In the genomic region with DNA sequence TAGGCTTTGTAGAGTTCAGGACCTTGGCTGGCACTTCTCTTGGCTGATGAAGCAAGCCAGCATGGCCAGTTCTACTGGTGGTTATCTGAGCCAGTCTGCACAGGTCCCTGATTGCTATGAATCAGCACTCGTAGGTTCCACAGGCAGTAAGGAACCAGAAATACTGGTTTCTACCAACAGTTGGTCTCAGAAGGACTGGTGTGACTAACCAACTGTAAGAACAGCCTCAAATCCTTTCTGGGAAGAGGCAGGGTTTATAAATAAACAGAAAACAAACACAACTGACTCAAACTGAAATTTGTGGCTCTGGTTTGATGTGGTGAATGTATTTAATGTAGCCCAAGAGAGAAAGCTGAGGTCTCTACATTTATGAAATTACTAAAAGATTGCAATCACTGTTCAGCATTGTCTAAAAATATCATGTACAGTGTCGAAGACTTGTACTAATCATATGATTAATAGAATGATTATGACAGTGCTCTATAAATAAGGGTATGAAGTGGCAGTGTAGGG, we compare ENCODE assay signal across 8 cellular contexts. TPM values are rescaled to one million over a fixed set of nuclear protein-coding genes. Genes with fewer than 3 reads are reported as not detected.
DNase-seq lines count a peak whose midpoint lies in the region; ATAC-seq, FAIRE-seq and TF ChIP-seq lines count a peak whose summit lies in the region.

No MANE protein-coding gene starts in this region.

- FAIRE-seq in pancreas (lab: Jason Lieb, UNC), result peak; percentile 60

- H3K4ac ChIP-seq in neuronal stem cell (ENCODE audit: low read length), result no peak overlapping the region

- peak; percentile 95 for ATAC-seq in HG02852 (IDR thresholded peaks at IDR 0.05; ENCODE audit: unreplicated experiment)
- peak; percentile 93 to 99 (median 96) for ATAC-seq in pancreas

- no peak overlapping the region for H3K23ac ChIP-seq in neuronal stem cell (ENCODE audit: low read depth, low read length, poor library complexity)

- H3K27ac ChIP-seq in mammary epithelial cell (ENCODE audit: insufficient read depth, low read depth, low read length), result peak overlapping the region; percentile 65
- peak overlapping the region; percentile 46 to 92 (median 71) for H3K27ac ChIP-seq in pancreas
- H3K27ac ChIP-seq in neuronal stem cell (replicated peaks; ENCODE audit: low read length), result no peak overlapping the region

- no peak overlapping the region for H2BK15ac ChIP-seq in neuronal stem cell (ENCODE audit: low read length)

- H2AK5ac ChIP-seq in neuronal stem cell (ENCODE audit: low read depth, low read length), result no peak overlapping the region

- H3K4me2 ChIP-seq in mammary epithelial cell (ENCODE audit: insufficient read depth, low read depth, low read length) (peak overlapping the region; percentile 36), neuronal stem cell (ENCODE audit: insufficient read depth, low read length, poor library complexity, severe bottlenecking) (no peak overlapping the region)

- H3K36me3 ChIP-seq in mammary epithelial cell (ENCODE audit: insufficient read depth, low read length), result no peaks in the 10 kb centered on the region
- H3K36me3 ChIP-seq in pancreas, result no peaks in the 10 kb centered on the region
- no peaks in the 10 kb centered on the region for H3K36me3 ChIP-seq in neuronal stem cell (replicated peaks in 1 of 2; ENCODE audit: control insufficient read depth in 2 of 2, insufficient read depth in 2 of 2, low read length in 2 of 2)

- H3K9ac ChIP-seq in mammary epithelial cell (ENCODE audit: insufficient read depth, low read length) (peak overlapping the region; percentile 16), neuronal stem cell (ENCODE audit: low read depth, low read length, poor library complexity) (no peak overlapping the region)

- H3K4me3 ChIP-seq in mammary epithelial cell (replicated peaks in 1 of 3; ENCODE audit: insufficient read depth in 1 of 3, low read depth in 2 of 3, low read length in 3 of 3), result no peak overlapping the region
- no peak overlapping the region for H3K4me3 ChIP-seq in pancreas
- no peak overlapping the region for H3K4me3 ChIP-seq in neuronal stem cell (ENCODE audit: low read length in 2 of 2)

- H2BK12ac ChIP-seq in neuronal stem cell (ENCODE audit: low read length), result no peak overlapping the region

- no peaks in the 10 kb centered on the region for H3K79me1 ChIP-seq in neuronal stem cell (ENCODE audit: low read depth, low read length)

- no peak overlapping the region for H2BK120ac ChIP-seq in neuronal stem cell (ENCODE audit: low read depth, low read length)

- no peak for TF ChIP-seq CTCF in mammary epithelial cell (conservative IDR thresholded peaks at IDR 0.05 in 1 of 2, IDR thresholded peaks at IDR 0.05 in 1 of 2; ENCODE audit: extremely low read depth in 1 of 2, insufficient read depth in 1 of 2, low read depth in 1 of 2, low read length in 2 of 2)
- no peak for TF ChIP-seq CTCF in pancreas (IDR thresholded peaks at IDR 0.05)

- peaks cover 34% of the 10 kb centered on the region for H3K4me1 ChIP-seq in mammary epithelial cell (ENCODE audit: insufficient read depth, low read length)
- H3K4me1 ChIP-seq in pancreas, result peaks cover 23 to 42% (median 31%) of the 10 kb centered on the region in 3 donors
- no peaks in the 10 kb centered on the region for H3K4me1 ChIP-seq in neuronal stem cell (ENCODE audit: control insufficient read depth in 2 of 2, insufficient read depth in 1 of 2, low read depth in 1 of 2, low read length in 2 of 2)

- H3K27me3 ChIP-seq in mammary epithelial cell (ENCODE audit: insufficient read depth, low read length) (no peaks in the 10 kb centered on the region), pancreas (no peaks in the 10 kb centered on the region), neuronal stem cell (ENCODE audit: control insufficient read depth in 3 of 3, insufficient read depth in 3 of 3, low read depth in 1 of 3, low read length in 3 of 3) (peaks cover 0 to 6% (median 0%) of the 10 kb centered on the region in 3 experiments)

- H4K20me1 ChIP-seq in mammary epithelial cell (ENCODE audit: insufficient read depth, low read length), result no peaks in the 10 kb centered on the region

- intact Hi-C loops in mammary epithelial cell (cut with micrococcal nuclease) (loop anchor here (1.0 to 5.0 kb wide), 3 partner anchors 44 to 203 kb away; a partner anchor contains a TSS), pancreas (cut with DNase I) (no loop called here)

- WGBS in mammary epithelial cell (ENCODE audit: low coverage, missing lambda C conversion rate), result 0% methylated on average over 2 of the region's 2 CpGs
- 10 to 13% methylated on average over 2 of the region's 2 CpGs for WGBS in pancreas, 2 donors
- no CpG with 5 or more reads among the region's 2 CpGs for WGBS in neuronal stem cell (ENCODE audit: extremely low coverage in 2 of 2, insufficient read length in 2 of 2, insufficient replicate concordance in 1 of 2), 2 donors

- no peak overlapping the region for H2BK5ac ChIP-seq in neuronal stem cell (ENCODE audit: low read length)

- H4K91ac ChIP-seq in neuronal stem cell (ENCODE audit: low read depth, low read length, poor library complexity), result no peak overlapping the region

- no TSS peak for BruUV-seq in mammary epithelial cell (replicated peaks; lab: Mats Ljungman, UMichigan)

- no peak overlapping the region for H3K18ac ChIP-seq in neuronal stem cell (ENCODE audit: low read length)

- peak; percentile 54 for DNase-seq in stimulated activated CD4-positive, alpha-beta T cell treated with anti-CD3 and anti-CD28 coated beads, Interleukin-1b, Interleukin-23, amount 100 ng/mL, for 48 hours
- DNase-seq in stimulated activated CD4-positive, alpha-beta T cell treated with anti-CD3 and anti-CD28 coated beads, Interleukin-4, amount 100 ng/mL, for 1 hour, result no peak
- DNase-seq in NCI-H345 treated with DMSO at 0.1 percent for 48 hours (lab: John Stamatoyannopoulos, UW; ENCODE audit: unreplicated experiment) (peak; percentile 5), mammary epithelial cell (peak; percentile 99), pancreas (peak in 4 of 6 donors; percentile 68 to 87 (median 81)), neuronal stem cell (ENCODE audit: low spot score) (no peak), ecto neural progenitor cell (ENCODE audit: low spot score) (no peak)

- in situ Hi-C loops in mammary epithelial cell (cut with MboI; ENCODE audit: low sequenced_read_pairs in 2 of 2), result no loop called here

- CTCF ChIA-PET in mammary epithelial cell (lab: Charles Lee; ENCODE audit: low non-redundant PET), result interaction anchor here (0.6 kb wide), 1 partner anchor 232 kb away, joined by 3 read pairs; no protein-coding TSS in a partner anchor

- dilution Hi-C loops in mammary epithelial cell (cut with HindIII; ENCODE audit: low sequenced_read_pairs), result loop anchor here (5.0 kb wide), 1 partner anchor 47 kb away; no protein-coding TSS in a partner anchor

- no peak overlapping the region for H2AFZ ChIP-seq in mammary epithelial cell (ENCODE audit: low read depth, low read length)
- H2AFZ ChIP-seq in neuronal stem cell (ENCODE audit: low read length), result no peak overlapping the region

- no peak overlapping the region for H3K14ac ChIP-seq in neuronal stem cell (ENCODE audit: low read length)

- H3K79me2 ChIP-seq in mammary epithelial cell (ENCODE audit: insufficient read depth, low read length), result no peaks in the 10 kb centered on the region

- H4K8ac ChIP-seq in neuronal stem cell (ENCODE audit: low read depth, low read length), result no peak overlapping the region

- H3K9me3 ChIP-seq in mammary epithelial cell (replicated peaks; ENCODE audit: insufficient read depth, low read length) (no peaks in the 10 kb centered on the region), pancreas (no peaks in the 10 kb centered on the region), neuronal stem cell (replicated peaks in 1 of 2; ENCODE audit: control insufficient read depth in 2 of 2, insufficient read depth in 1 of 2, low read depth in 1 of 2, low read length in 2 of 2) (no peaks in the 10 kb centered on the region)

RNA-seq across cellular contexts. Expression of a gene that starts 44.1 kb away (rescaled TPM):
- total RNA-seq in mammary epithelial cell (10 to 100 TPM; 12.5 to 42.2 TPM), pancreas (10 to 100 TPM in 5 of 6 donors, 1 to 10 TPM in 1; 7.6 to 19.2 (median 13.7) TPM)
- polyA plus RNA-seq in mammary epithelial cell (6.1 TPM), pancreas (1 to 10 TPM; 2.3 to 3.7 TPM)
- polyA minus RNA-seq in mammary epithelial cell, result 51.5 TPM
- 7.0 TPM for polyA plus RNA-seq in neuronal stem cell (2013, experiment 1 of 2)
- polyA plus RNA-seq in neuronal stem cell (2013, experiment 2 of 2), result 7.4 TPM

Comparison
In these comparisons a context has a peak if more than half of its experiments do, and no peak if none do; other contexts are left out.
1. DNase-seq: peak in stimulated activated CD4-positive, alpha-beta T cell treated with anti-CD3 and anti-CD28 coated beads, Interleukin-1b, Interleukin-23, amount 100 ng/mL, for 48 hours (single experiment), NCI-H345 treated with DMSO at 0.1 percent for 48 hours (single experiment), mammary epithelial cell (single experiment) and pancreas (4 of 6); none in stimulated activated CD4-positive, alpha-beta T cell treated with anti-CD3 and anti-CD28 coated beads, Interleukin-4, amount 100 ng/mL, for 1 hour (single experiment), neuronal stem cell (single experiment) and ecto neural progenitor cell (single experiment).